In the genomic region with DNA sequence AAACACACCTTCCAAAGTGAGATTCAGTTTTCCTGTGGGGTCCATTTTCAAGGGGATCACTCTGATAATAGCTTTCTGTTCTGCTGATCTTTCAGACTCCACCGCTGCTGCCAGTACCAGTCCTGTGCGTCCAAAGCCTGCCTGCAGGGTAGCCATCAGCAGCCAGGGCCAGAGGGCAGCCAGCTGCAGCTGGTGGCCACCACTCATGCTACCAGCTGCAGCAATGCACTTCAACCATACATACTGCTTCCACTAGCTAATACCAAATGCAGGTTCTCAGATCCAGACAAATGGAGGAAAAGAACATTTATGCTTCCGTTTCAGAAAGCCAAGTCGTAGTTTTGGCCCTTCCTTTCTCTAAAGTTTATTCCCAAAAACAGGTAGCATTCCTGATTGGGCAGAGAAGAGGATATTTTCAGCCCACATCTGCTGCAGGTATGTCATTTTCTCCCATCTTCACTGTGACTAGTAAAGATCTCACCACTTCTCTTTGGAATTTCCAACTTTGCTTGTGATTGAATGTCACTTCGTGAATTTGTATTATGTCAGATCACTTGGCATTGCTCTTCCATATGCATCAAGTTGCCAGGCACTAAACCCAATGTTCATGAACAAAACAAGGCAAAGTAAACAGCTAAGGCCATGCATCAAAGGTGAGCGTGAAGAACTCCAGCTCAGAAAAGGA, we compare ENCODE assay signal across 14 cellular contexts. TPM values are rescaled to one million over a fixed set of nuclear protein-coding genes. Genes with fewer than 3 reads are reported as not detected.
DNase-seq lines count a peak whose midpoint lies in the region; ATAC-seq, FAIRE-seq and TF ChIP-seq lines count a peak whose summit lies in the region.
"Had no signal": no experiment of that assay in that cellular context is flagged by ENCODE, and none has a peak within 500 bp of the region (broad histone marks: within the 10 kb centered on the region; RNA-seq: fewer than 3 reads in every experiment).

No MANE protein-coding gene starts in this region.

- peaks cover 13% of the 10 kb centered on the region; the same call in 1 of the 2 replicates for H3K27me3 ChIP-seq in SK-N-SH (ENCODE audit: insufficient read depth)
- no peaks in the 10 kb centered on the region for H3K27me3 ChIP-seq in K562 (ENCODE audit: control insufficient read depth in 2 of 2, insufficient read depth in 2 of 2, low read length in 2 of 2)
- H3K27me3 ChIP-seq: gastroesophageal sphincter had no signal

- H3K36me3 ChIP-seq in SK-N-SH (replicated peaks in 1 of 2; ENCODE audit: control insufficient read depth in 1 of 2, insufficient read depth in 2 of 2, low read length in 1 of 2) (no peaks in the 10 kb centered on the region), K562 (ENCODE audit: control insufficient read depth, insufficient read depth, low read length) (no peaks in the 10 kb centered on the region)
- H3K36me3 ChIP-seq: gastroesophageal sphincter, tibial artery had no signal

- BruUV-seq in K562 (replicated peaks; lab: Mats Ljungman, UMichigan), result no TSS peak

- DNase-seq in SK-N-SH, result peak; percentile 11
- DNase-seq in K562 (ENCODE audit: extremely low read depth in 1 of 4, low spot score in 3 of 4), result peak in 1 of 4 experiments; percentile 24
- peak; percentile 43 for DNase-seq in kidney tubule cell (ENCODE audit: low spot score)
- no peak for DNase-seq in type B pancreatic cell (ENCODE audit: extremely low spot score, unreplicated experiment)
- DNase-seq in SIG-M5 treated with dmso at 0.1 percent for 504 hours (lab: John Stamatoyannopoulos, UW; ENCODE audit: unreplicated experiment), result no peak
- no peak for DNase-seq in AG08396 (ENCODE audit: low spot score)
- DNase-seq: activated naive CD8-positive, alpha-beta T cell treated with anti-CD3 and anti-CD28 coated beads, Interleukin-2, amount 10 ng/mL, durations not matched to agents 7 days and 5 days; tibial artery had no signal

- H4K20me1 ChIP-seq in SK-N-SH (ENCODE audit: insufficient read depth), result no peaks in the 10 kb centered on the region
- no peaks in the 10 kb centered on the region for H4K20me1 ChIP-seq in K562 (replicated peaks; ENCODE audit: control insufficient read depth, insufficient read depth, low read length)

- TF ChIP-seq CTCF in SK-N-SH (IDR thresholded peaks at IDR 0.05) (no peak), K562 (IDR thresholded peaks at IDR 0.05 in 2 of 3, conservative IDR thresholded peaks at IDR 0.05 in 1 of 3; ENCODE audit: insufficient read depth in 2 of 3, low read depth in 1 of 3, low read length in 3 of 3) (no peak), type B pancreatic cell (conservative IDR thresholded peaks at IDR 0.05) (peak; percentile 29)

- TF ChIP-seq EP300 in SK-N-SH (IDR thresholded peaks at IDR 0.05; ENCODE audit: borderline replicate concordance in 1 of 2, low read depth in 1 of 2, low read length in 1 of 2), result no peak
- no peak for TF ChIP-seq EP300 in K562 (IDR thresholded peaks at IDR 0.05; ENCODE audit: low read length)

- no peaks in the 10 kb centered on the region for H3K9me1 ChIP-seq in K562 (ENCODE audit: control insufficient read depth, insufficient read depth, low read length)

- H3K9me3 ChIP-seq in SK-N-SH (no peaks in the 10 kb centered on the region), K562 (replicated peaks; ENCODE audit: control insufficient read depth, insufficient read depth, low read depth, low read length) (no peaks in the 10 kb centered on the region)
- H3K9me3 ChIP-seq: gastroesophageal sphincter, tibial artery had no signal

- 25% methylated on average over 6 of the region's 6 CpGs for WGBS in SK-N-SH (ENCODE audit: low lambda C conversion rate)
- 45% methylated on average over 6 of the region's 6 CpGs for WGBS in K562 (ENCODE audit: insufficient coverage, low coverage, missing lambda C conversion rate)

- H3K9me2 ChIP-seq in SK-N-SH, result no peaks in the 10 kb centered on the region

- H3K4me2 ChIP-seq in SK-N-SH, result no peak overlapping the region
- H3K4me2 ChIP-seq in K562 (ENCODE audit: insufficient read depth, low read length), result peak overlapping the region; percentile 68

- H3K4me3 Mint-ChIP-seq in type B pancreatic cell, result peak overlapping the region; percentile 89
- H3K4me3 Mint-ChIP-seq: activated naive CD8-positive, alpha-beta T cell treated with anti-CD3 and anti-CD28 coated beads, Interleukin-2, amount 10 ng/mL, durations not matched to agents 7 days and 5 days; T-helper 1 cell treated with Interleukin-12 subunit alpha and Interleukin-12 subunit beta and Interleukin-4 antibody, amounts not matched to agents 30 μg/mL and 1 μg/mL, for 36 hours had no signal

- H3K27ac ChIP-seq in SK-N-SH (ENCODE audit: low read depth in 2 of 2, low read length in 1 of 2), result no peak overlapping the region
- H3K27ac ChIP-seq in K562 (ENCODE audit: extremely low read depth, low read depth, low read length), result peak overlapping the region; percentile 59
- H3K27ac ChIP-seq: gastroesophageal sphincter, tibial artery had no signal

- POLR2A ChIA-PET in SK-N-SH (lab: Yijun Ruan, JAX) (no interaction called here), K562 (lab: Yijun Ruan, JAX) (interaction anchor here (0.5 to 5.8 kb wide), 15 partner anchors 8 to 99 kb away, joined by 3 to 79 read pairs (median 5); a partner anchor contains a TSS)

- peak overlapping the region; percentile 67 for H3K27ac Mint-ChIP-seq in type B pancreatic cell
- H3K27ac Mint-ChIP-seq: activated naive CD8-positive, alpha-beta T cell treated with anti-CD3 and anti-CD28 coated beads, Interleukin-2, amount 10 ng/mL, durations not matched to agents 7 days and 5 days; T-helper 1 cell treated with Interleukin-12 subunit alpha and Interleukin-12 subunit beta and Interleukin-4 antibody, amounts not matched to agents 30 μg/mL and 1 μg/mL, for 36 hours had no signal

- H3K9me3 Mint-ChIP-seq in type B pancreatic cell, result no peaks in the 10 kb centered on the region
- H3K9me3 Mint-ChIP-seq: activated naive CD8-positive, alpha-beta T cell treated with anti-CD3 and anti-CD28 coated beads, Interleukin-2, amount 10 ng/mL, durations not matched to agents 7 days and 5 days; T-helper 1 cell treated with Interleukin-12 subunit alpha and Interleukin-12 subunit beta and Interleukin-4 antibody, amounts not matched to agents 30 μg/mL and 1 μg/mL, for 36 hours had no signal

- H3K4me1 ChIP-seq in SK-N-SH (ENCODE audit: control insufficient read depth in 1 of 2, insufficient read depth in 2 of 2, low read depth in 1 of 2, low read length in 1 of 2) (peaks cover 0 to 6% of the 10 kb centered on the region in 2 experiments; a peak in 2 of 4 replicates), K562 (replicated peaks in 1 of 2; ENCODE audit: control insufficient read depth in 2 of 2, insufficient read depth in 2 of 2, low read length in 2 of 2) (peaks cover 3 to 11% of the 10 kb centered on the region in 2 experiments; a peak in 4 of 5 replicates)

- H3K4me3 ChIP-seq in SK-N-SH (ENCODE audit: low read depth in 2 of 2, low read length in 1 of 2) (no peak overlapping the region), K562 (peak overlapping the region; percentile 21)
- H3K4me3 ChIP-seq: gastroesophageal sphincter, tibial artery had no signal

- peaks cover 16% of the 10 kb centered on the region for H3K4me1 Mint-ChIP-seq in type B pancreatic cell (ENCODE audit: unreplicated experiment)

- intact Hi-C loops in K562 (cut with micrococcal nuclease), result no loop called here

- no peak for ATAC-seq in SK-N-SH treated with all-trans-retinoic acid at 6 μM for 48 hours
- peak; percentile 49 for ATAC-seq in K562
- no peak for ATAC-seq in GM18909 (IDR thresholded peaks at IDR 0.05; ENCODE audit: poor library complexity, unreplicated experiment)
- ATAC-seq: gastroesophageal sphincter had no signal

- H3K36me3 Mint-ChIP-seq in type B pancreatic cell, result no peaks in the 10 kb centered on the region
- H3K36me3 Mint-ChIP-seq: activated naive CD8-positive, alpha-beta T cell treated with anti-CD3 and anti-CD28 coated beads, Interleukin-2, amount 10 ng/mL, durations not matched to agents 7 days and 5 days had no signal

- H3K79me2 ChIP-seq in SK-N-SH (ENCODE audit: insufficient read depth), result no peaks in the 10 kb centered on the region
- H3K79me2 ChIP-seq in K562 (ENCODE audit: control insufficient read depth, insufficient read depth, low read length), result peaks cover 53% of the 10 kb centered on the region

- FAIRE-seq in K562 (lab: Jason Lieb, UNC), result peak; percentile 42
- FAIRE-seq: GM18507 had no signal

- CTCF ChIA-PET in SK-N-SH (lab: Yijun Ruan, JAX) (interaction anchor here (0.7 to 5.9 kb wide), 22 partner anchors 8 to 253 kb away, joined by 3 to 51 read pairs (median 7); no protein-coding TSS in a partner anchor), K562 (lab: Yijun Ruan, JAX; ENCODE audit: low intra/inter-chr PET ratio) (no interaction called here)

- H2AFZ ChIP-seq in SK-N-SH (ENCODE audit: low read depth) (no peak overlapping the region), K562 (ENCODE audit: low read depth, low read length) (peak overlapping the region; percentile 73)

- peaks cover 5% of the 10 kb centered on the region for H3K27me3 Mint-ChIP-seq in type B pancreatic cell

- H3F3A ChIP-seq in SK-N-SH (replicated peaks; ENCODE audit: insufficient read depth), result no peaks in the 10 kb centered on the region

- TF ChIP-seq RAD21 in SK-N-SH (IDR thresholded peaks at IDR 0.05; ENCODE audit: low read length) (no peak), K562 (CRISPR knock-in tag; conservative IDR thresholded peaks at IDR 0.05 in 1 of 2, IDR thresholded peaks at IDR 0.05 in 1 of 2) (no peak)

- in situ Hi-C loops in K562 (cut with MboI), result loop anchor here (5.0 kb wide), 1 partner anchor 78 kb away; no protein-coding TSS in a partner anchor

- TF ChIP-seq POLR2A in K562 (conservative IDR thresholded peaks at IDR 0.05), result no peak

- H3K9ac ChIP-seq in SK-N-SH, result no peak overlapping the region
- H3K9ac ChIP-seq in K562 (ENCODE audit: insufficient read depth in 1 of 2, low read depth in 2 of 2, low read length in 2 of 2), result peak overlapping the region; percentile 59 to 85

RNA-seq across cellular contexts. Expression of a gene that starts 1.8 kb away (rescaled TPM):
- polyA plus RNA-seq in SK-N-SH (2012; rRNA removed) (not detected in 2 replicates), K562 (2011; rRNA removed) (0.75 and 1.2 TPM in 2 replicates), K562 (2014; fragmentation: Illumina TruSeq; extraction: Trizol) (1.7 and 2.1 TPM in 2 replicates), K562 (2014; fragmentation: Nextera tagmentation; extraction: Ambion mirVana) (under 1 TPM; 0.29 to 0.51 TPM), K562 (2014; rRNA removed) (1.4 TPM in 2 replicates)
- under 0.01 TPM in 1 of 2 replicates, not detected in the other for polyA plus RNA-seq in SK-N-SH (2012; cell fraction: cytosol; rRNA removed)
- polyA plus RNA-seq in SK-N-SH (2012; cell fraction: nucleus; rRNA removed), result 0.06 TPM in 1 of 2 replicates, not detected in the other
- total RNA-seq in K562 (2011; cell fraction: chromatin; rRNA removed; ENCODE audit: low replicate concordance), result 8.4 and 9.4 TPM in 2 replicates
- total RNA-seq in K562 (2011; cell fraction: nucleolus; rRNA removed), result 5.0 and 6.2 TPM in 2 replicates
- total RNA-seq in K562 (2011; cell fraction: nucleoplasm; rRNA removed), result 7.3 and 9.5 TPM in 2 replicates
- total RNA-seq in K562 (2014; rRNA removed) (1.5 and 2.0 TPM in 2 replicates), K562 (2014; rRNA removed; fragmentation: Illumina TruSeq; extraction: Trizol) (1.5 TPM in 2 replicates), K562 (2015; rRNA removed; fragmentation: Illumina TruSeq; extraction: Trizol) (1.2 TPM in 2 replicates), K562 (2021) (2.3 and 2.7 TPM in 2 replicates), type B pancreatic cell (ENCODE audit: low replicate concordance) (14.0 and 21.8 TPM in 2 replicates)
- polyA plus RNA-seq in K562 (2011; cell fraction: cytosol; rRNA removed), result 0.47 and 0.79 TPM in 2 replicates
- polyA plus RNA-seq in K562 (2011; cell fraction: nucleus; rRNA removed), result 2.0 and 2.8 TPM in 2 replicates
- polyA plus RNA-seq in K562 (2012), result 2.6 and 3.4 TPM in 2 replicates
- polyA minus RNA-seq in K562 (2011; rRNA and poly(A)+ RNA removed), result 1.1 and 3.1 TPM in 2 replicates
- 0.29 and 2.1 TPM in 2 replicates for polyA minus RNA-seq in K562 (2011; cell fraction: cytosol; rRNA and poly(A)+ RNA removed)
- polyA minus RNA-seq in K562 (2011; cell fraction: nucleus; rRNA and poly(A)+ RNA removed), result 0.89 and 1.3 TPM in 2 replicates
- total RNA-seq: skeletal muscle tissue had no signal

Comparison
In these comparisons a context has a peak if more than half of its experiments do, and no peak if none do; other contexts are left out.
1. DNase-seq: peak in SK-N-SH (single experiment) and kidney tubule cell (single experiment); none in type B pancreatic cell (single experiment), SIG-M5 treated with dmso at 0.1 percent for 504 hours (single experiment) and AG08396 (single experiment).